9 cellular contexts compared by ENCODE assay signal in the genomic region with DNA sequence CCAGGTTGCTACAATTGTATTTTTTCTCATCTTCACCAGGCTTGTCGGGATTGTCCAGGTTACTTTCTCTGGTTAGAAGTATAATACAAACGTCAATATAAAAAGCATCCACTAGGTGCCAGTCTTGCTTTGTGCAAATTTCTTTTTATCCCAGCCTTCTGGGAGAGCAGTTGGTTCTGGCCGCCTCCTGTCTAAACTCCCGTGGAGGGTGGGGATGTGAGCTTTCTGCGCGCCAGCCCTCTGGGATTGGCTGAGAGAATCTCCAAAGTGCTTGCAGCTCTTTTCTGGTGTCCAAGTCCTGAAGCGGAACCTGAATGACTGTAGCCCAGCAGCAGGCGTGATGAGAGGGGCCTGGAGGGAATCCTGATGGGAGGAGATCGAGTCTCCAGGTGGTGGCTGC. TPM values are rescaled to one million over a fixed set of nuclear protein-coding genes. Genes with fewer than 3 reads are reported as not detected.
DNase-seq lines count a peak whose midpoint lies in the region; ATAC-seq and TF ChIP-seq lines count a peak whose summit lies in the region.
"Had no signal": no experiment of that assay in that cellular context is flagged by ENCODE, and none has a peak within 500 bp of the region (broad histone marks: within the 10 kb centered on the region; RNA-seq: fewer than 3 reads in every experiment).

No MANE protein-coding gene starts in this region.

- H3K9ac ChIP-seq in colonic mucosa (ENCODE audit: low read depth in 2 of 2, low read length in 2 of 2), result no peak overlapping the region

- DNase-seq in AG20443 (ENCODE audit: low spot score) (peak; percentile 91), NCI-H2029 (lab: John Stamatoyannopoulos, UW) (peak; percentile 9), colonic mucosa (peak; percentile 53), left lung (peak in 1 of 2 donors; percentile 56)
- peak; percentile 13 for DNase-seq in T-helper 2 cell treated with Interferon-gamma antibody and Interleukin-4, amounts not matched to agents 5 μg/mL and 100 μg/mL, for 36 hours (ENCODE audit: low spot score)
- DNase-seq in stimulated activated naive CD4-positive, alpha-beta T cell treated with Interleukin-2 at 50 U/mL for 16 hours (lab: John Stamatoyannopoulos, UW), result peak; percentile 6

- ATAC-seq in GM18498 (IDR thresholded peaks at IDR 0.05; ENCODE audit: unreplicated experiment) (peak; percentile 59), left lung (peak; percentile 97), HG02588 (IDR thresholded peaks at IDR 0.05; ENCODE audit: unreplicated experiment) (no peak)

- H3K4me3 ChIP-seq in colonic mucosa, result no peak overlapping the region
- H3K4me3 ChIP-seq in left lung, result no peak overlapping the region
- H3K4me3 ChIP-seq: skin epidermis had no signal

- no peak overlapping the region for H3K27ac Mint-ChIP-seq in T-helper 2 cell treated with Interferon-gamma antibody and Interleukin-4, amounts not matched to agents 5 μg/mL and 100 μg/mL, for 36 hours

- intact Hi-C loops in colonic mucosa (cut with DNase I), result loop anchor here (1.0 to 5.0 kb wide), 3 partner anchors 239 to 1114 kb away; no protein-coding TSS in a partner anchor
- intact Hi-C loops in left lung (cut with DNase I), result loop anchor here in 1 of 2 donors (2.0 kb wide), 1 partner anchor 238 kb away; no protein-coding TSS in a partner anchor

- H3K4me3 Mint-ChIP-seq in T-helper 2 cell treated with Interferon-gamma antibody and Interleukin-4, amounts not matched to agents 5 μg/mL and 100 μg/mL, for 36 hours, result no peak overlapping the region

- H3K27ac ChIP-seq in colonic mucosa, result no peak overlapping the region
- H3K27ac ChIP-seq in left lung, result no peak overlapping the region
- H3K27ac ChIP-seq: skin epidermis had no signal

- no peaks in the 10 kb centered on the region for H3K36me3 ChIP-seq in colonic mucosa
- H3K36me3 ChIP-seq in left lung, result no peaks in the 10 kb centered on the region

- no peaks in the 10 kb centered on the region for H3K9me3 Mint-ChIP-seq in T-helper 2 cell treated with Interferon-gamma antibody and Interleukin-4, amounts not matched to agents 5 μg/mL and 100 μg/mL, for 36 hours

- H3K9me3 ChIP-seq in colonic mucosa, result no peaks in the 10 kb centered on the region
- no peaks in the 10 kb centered on the region for H3K9me3 ChIP-seq in left lung

- peak; percentile 32 for TF ChIP-seq CTCF in colonic mucosa (IDR thresholded peaks at IDR 0.05)
- TF ChIP-seq CTCF in left lung (IDR thresholded peaks at IDR 0.05), result peak in 1 of 2 donors; percentile 52

- no peaks in the 10 kb centered on the region for H3K4me1 ChIP-seq in colonic mucosa
- peaks cover 0 to 12% of the 10 kb centered on the region in 2 donors for H3K4me1 ChIP-seq in left lung

- peaks cover 14% of the 10 kb centered on the region for H3K27me3 Mint-ChIP-seq in T-helper 2 cell treated with Interferon-gamma antibody and Interleukin-4, amounts not matched to agents 5 μg/mL and 100 μg/mL, for 36 hours (ENCODE audit: low read depth)

- peaks cover 6% of the 10 kb centered on the region for H3K4me1 Mint-ChIP-seq in T-helper 2 cell treated with Interferon-gamma antibody and Interleukin-4, amounts not matched to agents 5 μg/mL and 100 μg/mL, for 36 hours (ENCODE audit: low read depth)

- H3K27me3 ChIP-seq in colonic mucosa, result no peaks in the 10 kb centered on the region
- peaks cover 0 to 4% of the 10 kb centered on the region in 2 donors for H3K27me3 ChIP-seq in left lung

- H3K36me3 Mint-ChIP-seq in T-helper 2 cell treated with Interferon-gamma antibody and Interleukin-4, amounts not matched to agents 5 μg/mL and 100 μg/mL, for 36 hours (ENCODE audit: low read depth), result no peaks in the 10 kb centered on the region

RNA-seq across cellular contexts. Expression of a gene that starts 22.4 kb away (rescaled TPM):
- total RNA-seq in colonic mucosa (under 1 TPM; 0.24 to 0.59 TPM), left lung (1 to 10 TPM; 1.5 to 7.3 TPM)
